8 cellular contexts compared by ENCODE assay signal in the genomic region with DNA sequence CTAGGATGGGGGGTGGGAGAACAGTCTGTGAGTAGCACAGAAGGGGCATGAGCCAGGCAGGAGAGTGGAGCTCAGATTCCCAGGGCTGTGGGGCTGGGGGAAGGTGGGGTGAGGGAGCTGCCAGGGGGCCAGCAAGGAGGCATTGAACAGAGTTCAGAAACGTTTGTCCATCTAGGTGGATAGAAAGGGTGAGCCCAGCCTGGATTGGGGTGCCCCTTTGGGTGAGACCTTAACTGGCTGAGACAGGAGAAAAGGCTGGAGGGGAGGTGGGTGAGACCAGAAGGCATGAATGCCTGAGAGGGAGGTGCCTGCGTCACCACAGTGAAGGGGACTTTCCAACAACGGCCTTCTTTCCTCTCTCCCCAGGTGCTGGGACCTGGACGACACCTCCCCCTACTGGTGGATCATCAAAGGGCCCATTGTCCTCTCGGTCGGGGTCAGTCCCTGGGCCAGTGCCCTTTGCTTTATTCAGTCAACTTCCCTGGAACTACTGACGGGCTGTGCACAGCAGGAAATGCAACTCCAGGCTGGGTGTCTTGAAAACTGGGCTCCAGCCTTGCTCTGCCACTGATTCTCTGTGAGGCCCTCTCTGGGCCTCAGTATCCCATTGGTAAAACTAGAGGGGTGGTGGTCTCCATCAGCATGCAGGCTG. TPM values are rescaled to one million over a fixed set of nuclear protein-coding genes. Genes with fewer than 3 reads are reported as not detected.
DNase-seq lines count a peak whose midpoint lies in the region; ATAC-seq and TF ChIP-seq lines count a peak whose summit lies in the region.

No MANE protein-coding gene starts in this region.

- H3K9ac ChIP-seq in OCI-LY3 (ENCODE audit: low read length), result peak overlapping the region; percentile 60; the same call in 1 of the 2 replicates

- no peaks in the 10 kb centered on the region for H3K36me3 ChIP-seq in OCI-LY3 (replicated peaks; ENCODE audit: low read depth, low read length)
- H3K36me3 ChIP-seq in thoracic aorta, result no peaks in the 10 kb centered on the region

- no peak overlapping the region for H3K4me3 Mint-ChIP-seq in brain

- H4K20me1 ChIP-seq in OCI-LY3 (ENCODE audit: insufficient read depth, low read length), result no peaks in the 10 kb centered on the region

- TF ChIP-seq CTCF in OCI-LY3 (IDR thresholded peaks at IDR 0.05; ENCODE audit: low read depth, low read length), result peak; percentile 82
- peak; percentile 58 to 70 for TF ChIP-seq CTCF in brain (conservative IDR thresholded peaks at IDR 0.05)
- TF ChIP-seq CTCF in thoracic aorta (IDR thresholded peaks at IDR 0.05), result peak; percentile 55

- ATAC-seq in GM19324 (IDR thresholded peaks at IDR 0.05; ENCODE audit: low FRiP score, unreplicated experiment) (peak; percentile 73), HG03108 (IDR thresholded peaks at IDR 0.05; ENCODE audit: unreplicated experiment) (peak; percentile 95), left lobe of liver (peak; percentile 92), thoracic aorta (ENCODE audit: insufficient number of reproducible peaks, low FRiP score, low read depth) (peak; percentile 66)

- peaks cover 10% of the 10 kb centered on the region for H3K4me1 Mint-ChIP-seq in brain

- no peaks in the 10 kb centered on the region for H3K79me2 ChIP-seq in OCI-LY3 (ENCODE audit: low read length)

- H3K9me3 ChIP-seq in OCI-LY3 (ENCODE audit: insufficient read depth, low read length), result no peaks in the 10 kb centered on the region
- H3K9me3 ChIP-seq in thoracic aorta, result no peaks in the 10 kb centered on the region

- H3K4me3 ChIP-seq in OCI-LY3 (ENCODE audit: low read length), result no peak overlapping the region
- no peak overlapping the region for H3K4me3 ChIP-seq in thoracic aorta

- H3K4me1 ChIP-seq in OCI-LY3 (ENCODE audit: low read length) (peaks cover 18% of the 10 kb centered on the region), thoracic aorta (ENCODE audit: control insufficient read depth in 1 of 2, low read depth in 2 of 2) (no peaks in the 10 kb centered on the region)

- H3K27ac ChIP-seq in OCI-LY3 (ENCODE audit: low read length) (peak overlapping the region; percentile 37), thoracic aorta (no peak overlapping the region)

- H3K27me3 Mint-ChIP-seq in brain, result peaks cover 17% of the 10 kb centered on the region

- H3K36me3 Mint-ChIP-seq in brain, result no peaks in the 10 kb centered on the region

- peak overlapping the region; percentile 65 for H3K4me2 ChIP-seq in OCI-LY3 (ENCODE audit: low read length)

- H3K27ac Mint-ChIP-seq in brain, result no peak overlapping the region

- peak; percentile 79 for DNase-seq in DMS53 treated with DMSO at 0.1 percent for 48 hours (lab: John Stamatoyannopoulos, UW; ENCODE audit: unreplicated experiment)
- DNase-seq in left lobe of liver (ENCODE audit: low spot score), result peak; percentile 72
- no peak for DNase-seq in thoracic aorta (ENCODE audit: low spot score)
- DNase-seq in NCI-H524 treated with DMSO at 0.1 percent for 48 hours (lab: John Stamatoyannopoulos, UW), result no peak

- no peaks in the 10 kb centered on the region for H3K27me3 ChIP-seq in OCI-LY3 (ENCODE audit: low read depth, low read length)
- no peaks in the 10 kb centered on the region for H3K27me3 ChIP-seq in thoracic aorta (replicated peaks; ENCODE audit: insufficient read depth)

- peak overlapping the region; percentile 88 for H2AFZ ChIP-seq in OCI-LY3 (ENCODE audit: low read depth, low read length)

- H3K9me3 Mint-ChIP-seq in brain, result no peaks in the 10 kb centered on the region

RNA-seq across cellular contexts. Expression of a gene that starts 11.0 kb away (rescaled TPM):
- polyA plus RNA-seq in brain (ENCODE audit: insufficient read depth, low read depth, low replicate concordance), result 1.6 TPM
- 0.83 TPM for total RNA-seq in left lobe of liver
- total RNA-seq in thoracic aorta, result not detected

Comparison
In these comparisons a context has a peak if more than half of its experiments do, and no peak if none do; other contexts are left out.
1. DNase-seq: peak in DMS53 treated with DMSO at 0.1 percent for 48 hours (single experiment) and left lobe of liver (single experiment); none in thoracic aorta (single experiment) and NCI-H524 treated with DMSO at 0.1 percent for 48 hours (single experiment).
2. Peak in every context shown above with its lines, with median percentiles within 50 percentile points of each other: ATAC-seq and CTCF ChIP-seq.